ENCODE assay signal across 8 cellular contexts in genomic region chr20:5078399-5078958, GRCh38. TPM values are rescaled to one million over a fixed set of nuclear protein-coding genes. Genes with fewer than 3 reads are reported as not detected.
DNase-seq lines count a peak whose midpoint lies in the region; ATAC-seq and TF ChIP-seq lines count a peak whose summit lies in the region.

No MANE protein-coding gene starts in this region.

- H3K4me3 ChIP-seq in MG63 (peak overlapping the region; percentile 41), epithelial cell of esophagus (ENCODE audit: low read length) (no peak overlapping the region), upper lobe of right lung (peak overlapping the region; percentile 41)

- H3K9me3 ChIP-seq in MG63 (no peaks in the 10 kb centered on the region), upper lobe of right lung (no peaks in the 10 kb centered on the region)

- H3K27me3 ChIP-seq in MG63 (no peaks in the 10 kb centered on the region), upper lobe of right lung (no peaks in the 10 kb centered on the region)

- H3K36me3 ChIP-seq in MG63: no peaks in the 10 kb centered on the region
- no peaks in the 10 kb centered on the region for H3K36me3 ChIP-seq in upper lobe of right lung

- DNase-seq in ELR (ENCODE audit: low read depth) (peak; percentile 36), MG63 (peak; percentile 81), epithelial cell of esophagus (ENCODE audit: low read depth) (peak; percentile 62), pons (ENCODE audit: low spot score) (peak; percentile 90), upper lobe of right lung (peak; percentile 78), NCI-H69 (lab: John Stamatoyannopoulos, UW) (no peak)
- peak; percentile 67 to 71 for DNase-seq in activated CD4-positive, alpha-beta T cell treated with anti-CD3 and anti-CD28 coated beads, Interleukin-2, amount 50 U/mL, for 4 hours

- peak overlapping the region; percentile 91 for H3K27ac ChIP-seq in upper lobe of right lung

- intact Hi-C loops in upper lobe of right lung (cut with DNase I): no loop called here

- TF ChIP-seq CTCF in epithelial cell of esophagus (IDR thresholded peaks at IDR 0.05; ENCODE audit: insufficient read depth, low read depth, low read length, missing control alignments): no peak
- no peak for TF ChIP-seq CTCF in upper lobe of right lung (IDR thresholded peaks at IDR 0.05)

- ATAC-seq in GM21786 (IDR thresholded peaks at IDR 0.05; ENCODE audit: unreplicated experiment) (peak; percentile 94), upper lobe of right lung (peak; percentile 94)

- peaks cover 31% of the 10 kb centered on the region for H3K4me1 ChIP-seq in upper lobe of right lung

RNA-seq across cellular contexts. Expression of gene TMEM230, which starts 34.4 kb away (rescaled TPM):
- total RNA-seq in MG63 (2014; rRNA removed; shearing (Covaris generic); ENCODE audit: low replicate concordance): 69.9 and 72.2 TPM in 2 replicates
- total RNA-seq in upper lobe of right lung: 105 TPM

RNA-seq across cellular contexts. Expression of gene PCNA, which starts 41.3 kb away (rescaled TPM):
- 185 and 256 TPM in 2 replicates for total RNA-seq in MG63 (2014; rRNA removed; shearing (Covaris generic); ENCODE audit: low replicate concordance)
- total RNA-seq in upper lobe of right lung: 44.3 TPM

RNA-seq across cellular contexts. Expression of gene CDS2, which starts 48.3 kb away (rescaled TPM):
- total RNA-seq in MG63 (2014; rRNA removed; shearing (Covaris generic); ENCODE audit: low replicate concordance): 3.3 and 4.0 TPM in 2 replicates
- 65.0 TPM for total RNA-seq in upper lobe of right lung

Comparison
In these comparisons a context has a peak if more than half of its experiments do, and no peak if none do; other contexts are left out.
1. RNA of gene CDS2, which starts 48.3 kb away (total RNA-seq): 65.0 TPM in upper lobe of right lung (single experiment); 3.3 to 4.0 TPM in MG63; every median in the first group is over 10 times any median in the second.